Comparison of ENCODE assay signal across 2 cellular contexts in genomic region chr3:36991923-36992805, GRCh38.
A peak's percentile ranks its signal among the peaks of the same experiment; 100 is the strongest.
TF ChIP-seq lines count a peak whose summit lies in the region.

No MANE protein-coding gene starts in this region.

TF ChIP-seq in K562, 482 proteins besides CTCF, POLR2A, EP300 and RAD21 (continued from another document and continues in another):
- TF ChIP-seq KHSRP (IDR thresholded peaks at IDR 0.05) (no peak), HMGN3 (IDR thresholded peaks at IDR 0.05; ENCODE audit: borderline replicate concordance, extremely low read depth, insufficient read length, low read depth, low read length) (no peak), ZNF282 (CRISPR knock-in tag; IDR thresholded peaks at IDR 0.05) (no peak), SREBF1 (IDR thresholded peaks at IDR 0.05; ENCODE audit: borderline replicate concordance, low read depth, low read length) (no peak), POLR2H (tag; IDR thresholded peaks at IDR 0.05; ENCODE audit: low read depth) (no peak), HLTF (IDR thresholded peaks at IDR 0.05) (no peak), MBD1 (CRISPR knock-in tag; IDR thresholded peaks at IDR 0.05) (no peak), CREBBP (IDR thresholded peaks at IDR 0.05; ENCODE audit: low read depth, low read length) (no peak), FOXA3 (CRISPR knock-in tag; conservative IDR thresholded peaks at IDR 0.05 in 1 of 2, IDR thresholded peaks at IDR 0.05 in 1 of 2) (no peak), GATAD2B (IDR thresholded peaks at IDR 0.05; ENCODE audit: borderline replicate concordance) (peak; percentile 32; the same call in 1 of the 2 replicates), ZSCAN32 (CRISPR knock-in tag; IDR thresholded peaks at IDR 0.05) (no peak), SETDB1 (IDR thresholded peaks at IDR 0.05; ENCODE audit: low read length) (no peak), SLC30A9 (CRISPR knock-in tag; IDR thresholded peaks at IDR 0.05) (no peak), TEAD4 (IDR thresholded peaks at IDR 0.05; ENCODE audit: low read length) (peak; percentile 16; the same call in 1 of the 2 replicates), TEAD4 (CRISPR knock-in tag; IDR thresholded peaks at IDR 0.05; ENCODE audit: borderline replicate concordance) (no peak), ZNF316 (IDR thresholded peaks at IDR 0.05) (peak; percentile 99), BRCA1 (IDR thresholded peaks at IDR 0.05) (no peak), BRCA1 (CRISPR knock-in tag; IDR thresholded peaks at IDR 0.05) (no peak; the same call in 1 of the 2 replicates), THRAP3 (IDR thresholded peaks at IDR 0.05; ENCODE audit: borderline replicate concordance) (no peak), ZNF41 (CRISPR knock-in tag; conservative IDR thresholded peaks at IDR 0.05) (no peak), U2AF1 (optimal IDR thresholded peaks at IDR 0.05; ENCODE audit: low read depth, low read length) (no peak), STAT5B (CRISPR knock-in tag; IDR thresholded peaks at IDR 0.05) (no peak), CEBPG (CRISPR knock-in tag; IDR thresholded peaks at IDR 0.05) (no peak; the same call in 1 of the 2 replicates), CEBPG (tag; conservative IDR thresholded peaks at IDR 0.05 in 1 of 2, IDR thresholded peaks at IDR 0.05 in 1 of 2) (no peak), KDM5B (IDR thresholded peaks at IDR 0.05; ENCODE audit: insufficient replicate concordance, low read depth, low read length) (no peak), FOXA1 (IDR thresholded peaks at IDR 0.05; ENCODE audit: borderline replicate concordance) (no peak), ZFP30 (CRISPR knock-in tag; IDR thresholded peaks at IDR 0.05; ENCODE audit: borderline replicate concordance) (no peak), ZNF324 (CRISPR knock-in tag; IDR thresholded peaks at IDR 0.05) (no peak), POLR2AphosphoS2 (IDR thresholded peaks at IDR 0.05; ENCODE audit: low read length) (no peak), GABPB1 (CRISPR knock-in tag; IDR thresholded peaks at IDR 0.05) (no peak; the same call in 1 of the 2 replicates), HNRNPK (IDR thresholded peaks at IDR 0.05; ENCODE audit: low read depth, low read length, poor library complexity, severe bottlenecking) (no peak), ZNF431 (CRISPR knock-in tag; IDR thresholded peaks at IDR 0.05) (0 out of 2 replicates have a peak, but pooled peaks have one; percentile 45), LARP7 (IDR thresholded peaks at IDR 0.05) (0 out of 2 replicates have a peak, but pooled peaks have one; percentile 73), ZNF347 (CRISPR knock-in tag; IDR thresholded peaks at IDR 0.05; ENCODE audit: low read depth) (no peak)
- TF ChIP-seq, protein P1, sequence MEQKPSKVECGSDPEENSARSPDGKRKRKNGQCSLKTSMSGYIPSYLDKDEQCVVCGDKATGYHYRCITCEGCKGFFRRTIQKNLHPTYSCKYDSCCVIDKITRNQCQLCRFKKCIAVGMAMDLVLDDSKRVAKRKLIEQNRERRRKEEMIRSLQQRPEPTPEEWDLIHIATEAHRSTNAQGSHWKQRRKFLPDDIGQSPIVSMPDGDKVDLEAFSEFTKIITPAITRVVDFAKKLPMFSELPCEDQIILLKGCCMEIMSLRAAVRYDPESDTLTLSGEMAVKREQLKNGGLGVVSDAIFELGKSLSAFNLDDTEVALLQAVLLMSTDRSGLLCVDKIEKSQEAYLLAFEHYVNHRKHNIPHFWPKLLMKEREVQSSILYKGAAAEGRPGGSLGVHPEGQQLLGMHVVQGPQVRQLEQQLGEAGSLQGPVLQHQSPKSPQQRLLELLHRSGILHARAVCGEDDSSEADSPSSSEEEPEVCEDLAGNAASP (IDR thresholded peaks at IDR 0.05): no peak
- TF ChIP-seq, protein P2, sequence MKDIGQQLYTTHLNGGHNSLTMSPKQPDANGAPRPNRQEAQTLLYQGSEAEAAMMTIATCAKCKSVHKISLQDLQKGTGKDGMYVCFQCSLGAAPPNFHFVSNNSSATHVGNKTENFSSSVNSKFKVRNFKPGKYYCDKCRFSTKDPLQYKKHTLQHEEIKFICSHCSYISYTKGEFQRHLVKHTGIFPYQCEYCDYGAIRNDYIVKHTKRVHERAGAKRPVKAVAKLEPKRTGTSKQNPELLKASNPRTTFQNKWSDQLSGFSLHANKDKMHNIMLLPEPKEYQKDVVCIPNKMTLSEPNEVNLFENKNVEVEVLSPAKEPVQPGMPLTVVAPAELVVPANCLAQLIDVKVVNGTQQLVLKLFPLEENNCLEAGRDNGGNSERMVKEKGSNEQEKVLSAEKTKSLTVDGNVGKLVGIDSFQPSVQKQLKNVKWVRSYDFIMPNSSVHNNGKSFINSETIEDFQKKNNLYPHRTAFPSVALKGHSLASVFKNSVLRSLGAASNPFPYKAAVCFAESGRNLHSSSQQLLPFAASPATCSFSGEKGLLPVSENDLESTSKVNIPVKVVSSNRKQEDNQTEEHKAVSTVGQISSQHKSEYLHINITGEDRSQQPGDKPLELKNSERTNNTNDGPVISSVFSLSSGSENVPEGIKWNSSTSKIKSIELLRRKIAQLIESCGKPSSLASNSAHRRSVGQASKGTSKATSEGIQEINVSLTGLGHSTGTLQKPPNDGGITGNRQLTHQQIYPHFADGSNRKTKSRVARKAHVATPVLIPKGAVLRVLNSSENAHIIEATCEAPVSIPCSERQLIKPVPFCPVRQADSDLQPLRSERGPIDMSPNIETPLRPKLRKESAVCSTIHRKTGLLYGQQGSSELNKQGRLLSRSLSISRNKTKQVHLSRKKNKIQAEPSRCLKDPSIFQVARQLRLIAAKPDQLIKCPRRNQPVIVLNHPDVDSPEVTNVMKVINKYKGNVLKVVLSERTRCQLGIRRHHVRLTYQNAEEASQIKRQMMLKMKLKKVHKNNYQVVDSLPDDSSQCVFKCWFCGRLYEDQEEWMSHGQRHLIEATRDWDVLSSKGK (CRISPR knock-in tag; IDR thresholded peaks at IDR 0.05): no peak

TF ChIP-seq in HepG2, 621 proteins besides CTCF, POLR2A, EP300 and RAD21 (continued from another document and continues in another):
- TF ChIP-seq, protein P3, sequence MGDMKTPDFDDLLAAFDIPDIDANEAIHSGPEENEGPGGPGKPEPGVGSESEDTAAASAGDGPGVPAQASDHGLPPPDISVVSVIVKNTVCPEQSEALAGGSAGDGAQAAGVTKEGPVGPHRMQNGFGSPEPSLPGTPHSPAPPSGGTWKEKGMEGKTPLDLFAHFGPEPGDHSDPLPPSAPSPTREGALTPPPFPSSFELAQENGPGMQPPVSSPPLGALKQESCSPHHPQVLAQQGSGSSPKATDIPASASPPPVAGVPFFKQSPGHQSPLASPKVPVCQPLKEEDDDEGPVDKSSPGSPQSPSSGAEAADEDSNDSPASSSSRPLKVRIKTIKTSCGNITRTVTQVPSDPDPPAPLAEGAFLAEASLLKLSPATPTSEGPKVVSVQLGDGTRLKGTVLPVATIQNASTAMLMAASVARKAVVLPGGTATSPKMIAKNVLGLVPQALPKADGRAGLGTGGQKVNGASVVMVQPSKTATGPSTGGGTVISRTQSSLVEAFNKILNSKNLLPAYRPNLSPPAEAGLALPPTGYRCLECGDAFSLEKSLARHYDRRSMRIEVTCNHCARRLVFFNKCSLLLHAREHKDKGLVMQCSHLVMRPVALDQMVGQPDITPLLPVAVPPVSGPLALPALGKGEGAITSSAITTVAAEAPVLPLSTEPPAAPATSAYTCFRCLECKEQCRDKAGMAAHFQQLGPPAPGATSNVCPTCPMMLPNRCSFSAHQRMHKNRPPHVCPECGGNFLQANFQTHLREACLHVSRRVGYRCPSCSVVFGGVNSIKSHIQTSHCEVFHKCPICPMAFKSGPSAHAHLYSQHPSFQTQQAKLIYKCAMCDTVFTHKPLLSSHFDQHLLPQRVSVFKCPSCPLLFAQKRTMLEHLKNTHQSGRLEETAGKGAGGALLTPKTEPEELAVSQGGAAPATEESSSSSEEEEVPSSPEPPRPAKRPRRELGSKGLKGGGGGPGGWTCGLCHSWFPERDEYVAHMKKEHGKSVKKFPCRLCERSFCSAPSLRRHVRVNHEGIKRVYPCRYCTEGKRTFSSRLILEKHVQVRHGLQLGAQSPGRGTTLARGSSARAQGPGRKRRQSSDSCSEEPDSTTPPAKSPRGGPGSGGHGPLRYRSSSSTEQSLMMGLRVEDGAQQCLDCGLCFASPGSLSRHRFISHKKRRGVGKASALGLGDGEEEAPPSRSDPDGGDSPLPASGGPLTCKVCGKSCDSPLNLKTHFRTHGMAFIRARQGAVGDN (CRISPR knock-in tag; IDR thresholded peaks at IDR 0.05): no peak
- TF ChIP-seq ZBTB44 (CRISPR knock-in tag; IDR thresholded peaks at IDR 0.05) (no peak), GTF2F1 (IDR thresholded peaks at IDR 0.05; ENCODE audit: low read length) (no peak), ZBTB26 (CRISPR knock-in tag; IDR thresholded peaks at IDR 0.05; ENCODE audit: borderline replicate concordance) (no peak), DDIT3 (CRISPR knock-in tag; IDR thresholded peaks at IDR 0.05) (no peak), FOXA1 (IDR thresholded peaks at IDR 0.05) (no peak), FOXA1 (CRISPR knock-in tag; IDR thresholded peaks at IDR 0.05) (no peak), ZNF572 (CRISPR knock-in tag; IDR thresholded peaks at IDR 0.05) (no peak), ZBTB1 (CRISPR knock-in tag; IDR thresholded peaks at IDR 0.05; ENCODE audit: borderline replicate concordance) (no peak), RBFOX2 (IDR thresholded peaks at IDR 0.05; ENCODE audit: low read depth, low read length) (no peak), ZNF17 (CRISPR knock-in tag; IDR thresholded peaks at IDR 0.05) (no peak), ZFP37 (CRISPR knock-in tag; IDR thresholded peaks at IDR 0.05; ENCODE audit: borderline replicate concordance) (no peak), GABPB1 (CRISPR knock-in tag; IDR thresholded peaks at IDR 0.05) (no peak), HCFC1 (IDR thresholded peaks at IDR 0.05; ENCODE audit: low read depth, low read length) (no peak), ZNF839 (CRISPR knock-in tag; IDR thresholded peaks at IDR 0.05; ENCODE audit: borderline replicate concordance) (no peak), THYN1 (CRISPR knock-in tag; IDR thresholded peaks at IDR 0.05; ENCODE audit: borderline replicate concordance, low read depth) (0 out of 2 replicates have a peak, but pooled peaks have one; percentile 25), RXRA (CRISPR knock-in tag; IDR thresholded peaks at IDR 0.05) (no peak), MAZ (IDR thresholded peaks at IDR 0.05; ENCODE audit: borderline replicate concordance, low read depth, low read length) (no peak), MAZ (CRISPR knock-in tag; IDR thresholded peaks at IDR 0.05; ENCODE audit: low read depth) (no peak), ARID2 (CRISPR knock-in tag; IDR thresholded peaks at IDR 0.05; ENCODE audit: borderline replicate concordance) (0 out of 2 replicates have a peak, but pooled peaks have one; percentile 73), ZFYVE20 (CRISPR knock-in tag; IDR thresholded peaks at IDR 0.05; ENCODE audit: borderline replicate concordance, low read depth) (no peak), XBP1 (CRISPR knock-in tag; IDR thresholded peaks at IDR 0.05) (no peak), KDM5A (IDR thresholded peaks at IDR 0.05; ENCODE audit: borderline replicate concordance, low read length) (peak; percentile 32; the same call in 1 of the 2 replicates)
- TF ChIP-seq, protein P4, sequence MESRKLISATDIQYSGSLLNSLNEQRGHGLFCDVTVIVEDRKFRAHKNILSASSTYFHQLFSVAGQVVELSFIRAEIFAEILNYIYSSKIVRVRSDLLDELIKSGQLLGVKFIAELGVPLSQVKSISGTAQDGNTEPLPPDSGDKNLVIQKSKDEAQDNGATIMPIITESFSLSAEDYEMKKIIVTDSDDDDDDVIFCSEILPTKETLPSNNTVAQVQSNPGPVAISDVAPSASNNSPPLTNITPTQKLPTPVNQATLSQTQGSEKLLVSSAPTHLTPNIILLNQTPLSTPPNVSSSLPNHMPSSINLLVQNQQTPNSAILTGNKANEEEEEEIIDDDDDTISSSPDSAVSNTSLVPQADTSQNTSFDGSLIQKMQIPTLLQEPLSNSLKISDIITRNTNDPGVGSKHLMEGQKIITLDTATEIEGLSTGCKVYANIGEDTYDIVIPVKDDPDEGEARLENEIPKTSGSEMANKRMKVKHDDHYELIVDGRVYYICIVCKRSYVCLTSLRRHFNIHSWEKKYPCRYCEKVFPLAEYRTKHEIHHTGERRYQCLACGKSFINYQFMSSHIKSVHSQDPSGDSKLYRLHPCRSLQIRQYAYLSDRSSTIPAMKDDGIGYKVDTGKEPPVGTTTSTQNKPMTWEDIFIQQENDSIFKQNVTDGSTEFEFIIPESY (CRISPR knock-in tag; IDR thresholded peaks at IDR 0.05): no peak
- TF ChIP-seq, protein P5, sequence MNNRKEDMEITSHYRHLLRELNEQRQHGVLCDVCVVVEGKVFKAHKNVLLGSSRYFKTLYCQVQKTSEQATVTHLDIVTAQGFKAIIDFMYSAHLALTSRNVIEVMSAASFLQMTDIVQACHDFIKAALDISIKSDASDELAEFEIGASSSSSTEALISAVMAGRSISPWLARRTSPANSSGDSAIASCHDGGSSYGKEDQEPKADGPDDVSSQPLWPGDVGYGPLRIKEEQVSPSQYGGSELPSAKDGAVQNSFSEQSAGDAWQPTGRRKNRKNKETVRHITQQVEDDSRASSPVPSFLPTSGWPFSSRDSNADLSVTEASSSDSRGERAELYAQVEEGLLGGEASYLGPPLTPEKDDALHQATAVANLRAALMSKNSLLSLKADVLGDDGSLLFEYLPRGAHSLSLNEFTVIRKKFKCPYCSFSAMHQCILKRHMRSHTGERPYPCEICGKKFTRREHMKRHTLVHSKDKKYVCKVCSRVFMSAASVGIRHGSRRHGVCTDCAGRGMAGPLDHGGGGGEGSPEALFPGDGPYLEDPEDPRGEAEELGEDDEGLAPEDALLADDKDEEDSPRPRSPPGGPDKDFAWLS (CRISPR knock-in tag; IDR thresholded peaks at IDR 0.05; ENCODE audit: borderline replicate concordance): no peak
- TF ChIP-seq, protein P6, sequence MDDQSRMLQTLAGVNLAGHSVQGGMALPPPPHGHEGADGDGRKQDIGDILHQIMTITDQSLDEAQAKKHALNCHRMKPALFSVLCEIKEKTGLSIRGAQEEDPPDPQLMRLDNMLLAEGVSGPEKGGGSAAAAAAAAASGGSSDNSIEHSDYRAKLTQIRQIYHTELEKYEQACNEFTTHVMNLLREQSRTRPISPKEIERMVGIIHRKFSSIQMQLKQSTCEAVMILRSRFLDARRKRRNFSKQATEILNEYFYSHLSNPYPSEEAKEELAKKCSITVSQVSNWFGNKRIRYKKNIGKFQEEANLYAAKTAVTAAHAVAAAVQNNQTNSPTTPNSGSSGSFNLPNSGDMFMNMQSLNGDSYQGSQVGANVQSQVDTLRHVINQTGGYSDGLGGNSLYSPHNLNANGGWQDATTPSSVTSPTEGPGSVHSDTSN (CRISPR knock-in tag; IDR thresholded peaks at IDR 0.05; ENCODE audit: borderline replicate concordance): no peak
